In the genomic region with DNA sequence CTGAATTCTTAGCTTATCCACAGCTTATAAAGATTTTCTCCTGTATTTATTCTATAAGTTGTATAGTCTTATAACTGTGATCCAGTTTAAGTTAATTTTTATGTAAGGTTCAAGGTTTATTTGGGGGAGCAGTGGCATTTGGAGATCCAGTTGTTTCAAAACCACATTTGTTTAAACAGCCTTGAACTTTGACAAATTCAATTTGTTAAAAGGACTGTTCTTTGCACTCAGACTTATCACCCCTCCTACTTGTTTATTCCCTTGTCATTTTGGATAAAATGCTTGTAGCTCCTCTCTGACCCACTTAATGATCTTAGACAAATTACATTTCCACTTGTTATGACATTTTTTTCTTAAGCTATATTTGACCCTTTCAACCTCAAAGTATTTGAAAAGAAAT, we compare ENCODE assay signal across 7 cellular contexts.
"Had no signal": no experiment of that assay in that cellular context is flagged by ENCODE, and none has a peak within 500 bp of the region (broad histone marks: within the 10 kb centered on the region; RNA-seq: fewer than 3 reads in every experiment).

No MANE protein-coding gene starts in this region.

- H3K4me2 ChIP-seq: GM23338 had no signal

- DNase-seq: H9, HCEC 1CT, KBM-7 had no signal

- H2AFZ ChIP-seq: GM23338 had no signal

- ATAC-seq: GM23338 had no signal

- FAIRE-seq: H1, H54, HTR-8/SVneo had no signal

- H3K4me3 ChIP-seq: GM23338 had no signal
